In the genomic region with DNA sequence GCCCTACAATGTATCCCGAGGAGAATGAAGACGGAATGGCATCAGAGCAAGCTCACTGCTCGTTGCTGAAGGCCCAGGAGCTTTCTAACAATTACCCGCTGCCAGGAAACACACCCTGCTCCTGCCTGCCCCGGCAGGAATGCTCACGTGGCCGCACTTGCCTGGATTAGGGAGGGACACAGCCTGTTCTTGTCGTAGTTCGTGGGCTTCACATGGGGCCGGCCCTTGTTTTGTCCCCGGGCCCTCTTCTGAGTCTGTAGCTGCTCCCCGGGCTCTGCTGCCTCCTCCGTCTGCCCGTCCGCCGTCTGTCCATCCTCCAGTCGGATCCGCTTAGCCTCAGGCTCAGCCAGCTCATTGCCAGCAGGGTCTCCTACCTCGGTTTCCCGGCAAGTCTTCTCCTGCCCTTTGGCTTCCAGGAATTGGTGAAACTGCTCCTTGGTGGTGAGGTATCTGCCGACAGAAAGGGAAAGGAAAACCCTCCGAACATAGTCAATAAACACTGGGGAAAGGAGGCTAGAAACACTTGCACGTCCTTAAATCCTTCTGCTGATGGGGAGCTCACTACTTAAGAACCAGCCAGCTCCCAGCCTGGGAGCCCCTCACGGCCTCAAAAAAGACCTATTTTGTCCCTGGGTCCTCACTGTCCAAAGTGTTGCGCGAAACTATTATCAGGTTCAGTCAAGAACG, we compare ENCODE assay signal across 8 cellular contexts. TPM values are rescaled to one million over a fixed set of nuclear protein-coding genes. Genes with fewer than 3 reads are reported as not detected.
A peak's percentile ranks its signal among the peaks of the same experiment; 100 is the strongest.
DNase-seq lines count a peak whose midpoint lies in the region; ATAC-seq and TF ChIP-seq lines count a peak whose summit lies in the region.

No MANE protein-coding gene starts in this region.

- DNase-seq in GM12864 (ENCODE audit: low read depth): no peak
- DNase-seq in T-helper 17 cell: no peak
- DNase-seq in fibroblast of the aortic adventitia (ENCODE audit: low read depth): no peak
- DNase-seq in retinal pigment epithelial cell (ENCODE audit: low read depth): no peak
- DNase-seq in activated effector memory CD4-positive, alpha-beta T cell treated with Interleukin-2 at 50 U/mL for 16 hours: no peak
- DNase-seq in DMS114 treated with DMSO at 0.1 percent for 48 hours (lab: John Stamatoyannopoulos, UW; ENCODE audit: unreplicated experiment): no peak
- no peak for DNase-seq in germinal center (ENCODE audit: low spot score)

- H3K27me3 Mint-ChIP-seq in T-helper 17 cell: no peaks in the 10 kb centered on the region

- H3K9me3 ChIP-seq in T-helper 17 cell (ENCODE audit: control insufficient read depth, low read length, poor library complexity, severe bottlenecking): no peaks in the 10 kb centered on the region

- peaks cover 10% of the 10 kb centered on the region for H3K4me1 Mint-ChIP-seq in T-helper 17 cell

- peaks cover 11% of the 10 kb centered on the region for H3K36me3 Mint-ChIP-seq in T-helper 17 cell (ENCODE audit: low read depth)

- ATAC-seq in T-helper 17 cell (no peak), HG02759 (IDR thresholded peaks at IDR 0.05; ENCODE audit: unreplicated experiment) (no peak)

- H3K4me3 Mint-ChIP-seq in T-helper 17 cell: peak overlapping the region; percentile 93

- peak overlapping the region; percentile 85 for H3K4me3 ChIP-seq in GM12864 (ENCODE audit: low read depth, low read length)
- peak overlapping the region; percentile 90 for H3K4me3 ChIP-seq in fibroblast of the aortic adventitia (ENCODE audit: low read depth, low read length)
- H3K4me3 ChIP-seq in retinal pigment epithelial cell (ENCODE audit: low read length): peak overlapping the region; percentile 91

- peak overlapping the region; percentile 95 for H3K27ac Mint-ChIP-seq in T-helper 17 cell

- TF ChIP-seq CTCF in GM12864 (IDR thresholded peaks at IDR 0.05; ENCODE audit: low read depth, low read length, missing control alignments) (no peak), fibroblast of the aortic adventitia (IDR thresholded peaks at IDR 0.05; ENCODE audit: insufficient read depth, low read length) (no peak), retinal pigment epithelial cell (conservative IDR thresholded peaks at IDR 0.05; ENCODE audit: low read depth, low read length) (no peak)

RNA-seq across cellular contexts. Expression of a gene that starts 0.9 kb away (rescaled TPM):
- total RNA-seq in T-helper 17 cell (100 to 1,000 TPM; 128 to 131 TPM), fibroblast of the aortic adventitia (ENCODE audit: low replicate concordance) (16.9 and 82.9 TPM in 2 replicates)

RNA-seq across cellular contexts. Expression of a gene that starts 5.5 kb away (rescaled TPM):
- total RNA-seq in T-helper 17 cell (1 to 10 TPM; 3.8 to 3.9 TPM), fibroblast of the aortic adventitia (ENCODE audit: low replicate concordance) (0.09 and 1.1 TPM in 2 replicates)

RNA-seq across cellular contexts. Expression of a gene that starts 14.8 kb away (rescaled TPM):
- total RNA-seq in T-helper 17 cell: under 1 TPM; 0.35 to 0.39 TPM
- total RNA-seq in fibroblast of the aortic adventitia (ENCODE audit: low replicate concordance): 0.09 TPM in 1 of 2 replicates, not detected in the other

RNA-seq across cellular contexts. Expression of a gene that starts 49.5 kb away (rescaled TPM):
- total RNA-seq in T-helper 17 cell (not detected), fibroblast of the aortic adventitia (ENCODE audit: low replicate concordance) (not detected in 2 replicates)
